In genomic region chr11:10451399-10452116, GRCh38 we compare ENCODE assay signal across 8 cellular contexts. TPM values are rescaled to one million over a fixed set of nuclear protein-coding genes. Genes with fewer than 3 reads are reported as not detected.
DNase-seq lines count a peak whose midpoint lies in the region; ATAC-seq and TF ChIP-seq lines count a peak whose summit lies in the region.

No MANE protein-coding gene starts in this region.

- no peaks in the 10 kb centered on the region for H3K36me3 ChIP-seq in mammary epithelial cell (ENCODE audit: insufficient read depth, low read length)
- H3K36me3 ChIP-seq in neural progenitor cell, result no peaks in the 10 kb centered on the region

- H2AFZ ChIP-seq in mammary epithelial cell (ENCODE audit: low read depth, low read length) (peak overlapping the region; percentile 97), neural progenitor cell (replicated peaks) (no peak overlapping the region)

- H3K79me2 ChIP-seq in mammary epithelial cell (ENCODE audit: insufficient read depth, low read length) (peaks cover 34% of the 10 kb centered on the region), neural progenitor cell (ENCODE audit: low read depth) (no peaks in the 10 kb centered on the region)

- H3K9ac ChIP-seq in mammary epithelial cell (ENCODE audit: insufficient read depth, low read length) (peak overlapping the region; percentile 74), neural progenitor cell (no peak overlapping the region)

- dilution Hi-C loops in mammary epithelial cell (cut with HindIII; ENCODE audit: low sequenced_read_pairs), result no loop called here

- no peaks in the 10 kb centered on the region for H4K20me1 ChIP-seq in mammary epithelial cell (ENCODE audit: insufficient read depth, low read length)
- no peaks in the 10 kb centered on the region for H4K20me1 ChIP-seq in neural progenitor cell (ENCODE audit: low read depth)

- no peaks in the 10 kb centered on the region for H3K36me3 Mint-ChIP-seq in neural progenitor cell

- H3K4me3 ChIP-seq in mammary epithelial cell (replicated peaks in 1 of 3; ENCODE audit: insufficient read depth in 1 of 3, low read depth in 2 of 3, low read length in 3 of 3) (peak overlapping the region in 2 of 3 experiments; percentile 59 to 60), neural progenitor cell (peak overlapping the region; percentile 71)

- H3K27me3 Mint-ChIP-seq in neural progenitor cell (ENCODE audit: insufficient read depth, low read depth), result peaks cover 28% of the 10 kb centered on the region

- intact Hi-C loops in mammary epithelial cell (cut with micrococcal nuclease), result loop anchor here (2.0 kb wide), 1 partner anchor 37 kb away; no protein-coding TSS in a partner anchor

- H3F3A ChIP-seq in neural progenitor cell (ENCODE audit: low read depth), result no peaks in the 10 kb centered on the region

- H3K4me1 ChIP-seq in mammary epithelial cell (ENCODE audit: insufficient read depth, low read length), result peaks cover 52% of the 10 kb centered on the region
- peaks cover 15% of the 10 kb centered on the region for H3K4me1 ChIP-seq in neural progenitor cell

- WGBS in mammary epithelial cell (ENCODE audit: low coverage, missing lambda C conversion rate), result 100% methylated on average over 2 of the region's 5 CpGs

- H3K4me2 ChIP-seq in mammary epithelial cell (ENCODE audit: insufficient read depth, low read depth, low read length) (peak overlapping the region; percentile 97), neural progenitor cell (peak overlapping the region; percentile 100)

- TF ChIP-seq CTCF in mammary epithelial cell (conservative IDR thresholded peaks at IDR 0.05 in 1 of 2, IDR thresholded peaks at IDR 0.05 in 1 of 2; ENCODE audit: extremely low read depth in 1 of 2, insufficient read depth in 1 of 2, low read depth in 1 of 2, low read length in 2 of 2), result no peak
- no peak for TF ChIP-seq CTCF in neural progenitor cell (IDR thresholded peaks at IDR 0.05)

- peaks cover 4% of the 10 kb centered on the region for H3K9me3 Mint-ChIP-seq in neural progenitor cell

- in situ Hi-C loops in mammary epithelial cell (cut with MboI; ENCODE audit: low sequenced_read_pairs in 2 of 2), result no loop called here

- H3K4me3 Mint-ChIP-seq in neural progenitor cell, result peak overlapping the region; percentile 85

- H3K27ac ChIP-seq in mammary epithelial cell (ENCODE audit: insufficient read depth, low read depth, low read length) (peak overlapping the region; percentile 60), neural progenitor cell (no peak overlapping the region)

- peaks cover 28% of the 10 kb centered on the region for H3K4me1 Mint-ChIP-seq in neural progenitor cell

- H3K27me3 ChIP-seq in mammary epithelial cell (ENCODE audit: insufficient read depth, low read length), result no peaks in the 10 kb centered on the region
- peaks cover 64% of the 10 kb centered on the region for H3K27me3 ChIP-seq in neural progenitor cell

- ATAC-seq in GM18861 (IDR thresholded peaks at IDR 0.05; ENCODE audit: unreplicated experiment), result no peak
- no peak for ATAC-seq in GM18519 (IDR thresholded peaks at IDR 0.05; ENCODE audit: low FRiP score, unreplicated experiment)

- CTCF ChIA-PET in mammary epithelial cell (lab: Charles Lee; ENCODE audit: low non-redundant PET), result no interaction called here

- H3K27ac Mint-ChIP-seq in neural progenitor cell, result no peak overlapping the region

- no peaks in the 10 kb centered on the region for H3K9me3 ChIP-seq in mammary epithelial cell (replicated peaks; ENCODE audit: insufficient read depth, low read length)
- no peaks in the 10 kb centered on the region for H3K9me3 ChIP-seq in neural progenitor cell (ENCODE audit: low read depth)

- BruUV-seq in mammary epithelial cell (replicated peaks; lab: Mats Ljungman, UMichigan), result no TSS peak

- DNase-seq in DMS79 (lab: John Stamatoyannopoulos, UW) (peak; percentile 93), NCI-H2171 (lab: John Stamatoyannopoulos, UW) (peak; percentile 52), mammary epithelial cell (no peak), neural progenitor cell (ENCODE audit: low spot score) (no peak), NCI-H446 treated with DMSO at 0.1 percent for 48 hours (lab: John Stamatoyannopoulos, UW) (no peak), NAMALWA (ENCODE audit: low spot score) (no peak)

RNA-seq across cellular contexts. Expression of gene AMPD3, which starts 3.5 kb away (rescaled TPM):
- total RNA-seq in mammary epithelial cell, result 1 to 10 TPM; 6.7 to 8.2 TPM
- 5.3 TPM for polyA plus RNA-seq in mammary epithelial cell
- 37.1 TPM for polyA minus RNA-seq in mammary epithelial cell
- total RNA-seq in neural progenitor cell (ENCODE audit: low replicate concordance), result 2.9 and 3.0 TPM in 2 replicates

Comparison
In these comparisons a context has a peak if more than half of its experiments do, and no peak if none do; other contexts are left out.
1. DNase-seq: peak in DMS79 (single experiment) and NCI-H2171 (single experiment); none in mammary epithelial cell (single experiment), neural progenitor cell (single experiment), NCI-H446 treated with DMSO at 0.1 percent for 48 hours (single experiment) and NAMALWA (single experiment).